32 cellular contexts compared by ENCODE assay signal in the genomic region with DNA sequence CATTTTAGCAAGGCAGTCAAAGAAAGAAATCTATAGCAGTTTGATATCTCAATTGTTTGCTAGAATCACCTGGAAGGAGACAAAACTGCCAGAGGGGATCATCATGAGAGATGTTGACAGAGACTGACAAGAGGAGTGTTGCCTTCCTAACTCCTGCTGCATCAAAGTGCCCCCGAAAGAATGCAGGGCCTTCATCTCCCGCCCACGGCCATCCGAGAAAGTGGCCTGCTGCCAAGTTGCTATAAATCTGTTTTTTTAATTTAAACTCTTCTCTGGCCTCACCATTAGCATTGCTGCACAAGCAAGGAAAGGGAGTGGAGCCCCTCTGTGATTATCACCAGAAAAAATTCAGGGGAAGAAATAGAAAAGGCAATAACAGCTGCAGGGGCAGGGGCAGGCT.
"Had no signal": no experiment of that assay in that cellular context is flagged by ENCODE, and none has a peak within 500 bp of the region (broad histone marks: within the 10 kb centered on the region; RNA-seq: fewer than 3 reads in every experiment).

No MANE protein-coding gene starts in this region.

- H3K4me1 Mint-ChIP-seq: activated CD4-positive, alpha-beta T cell treated with anti-CD3 and anti-CD28 coated beads, Interleukin-2, amount 10 ng/mL, durations not matched to agents 24 days and 14 days; activated naive CD8-positive, alpha-beta T cell treated with anti-CD3 and anti-CD28 coated beads for 36 hours; naive thymus-derived CD4-positive, alpha-beta T cell; stimulated activated memory B cell treated with anti-CD40 and anti-IgM and Interleukin-4, amounts not matched to agents 10 μg/mL and 1 μg/mL and 100 μg/mL, for 72 hours; stimulated activated naive CD8-positive, alpha-beta T cell treated with anti-CD3 and anti-CD28 coated beads, Interleukin-15, amount 100 ng/mL, for 72 hours had no signal

- H3K27ac ChIP-seq: adrenal gland, ascending aorta, cardiac muscle cell, colonic mucosa, gastrocnemius medialis, right lobe of liver, skin epidermis, upper lobe of left lung, vagina had no signal

- DNase-seq: activated CD4-positive, alpha-beta memory T cell treated with anti-CD3 and anti-CD28 coated beads for 36 hours; activated CD4-positive, alpha-beta T cell treated with anti-CD3 and anti-CD28 coated beads, Interleukin-2, amount 10 ng/mL, durations not matched to agents 24 days and 14 days; activated CD4-positive, CD25-positive, alpha-beta regulatory T cell treated with anti-CD3 and anti-CD28 coated beads, Interleukin-2, amount 50 U/mL, for 72 hours; activated CD8-positive, alpha-beta memory T cell treated with anti-CD3 and anti-CD28 coated beads, Interleukin-2, amount 50 U/mL, for 4 hours; activated effector memory CD4-positive, alpha-beta T cell treated with anti-CD3 and anti-CD28 coated beads, Interleukin-2, amount 50 U/mL, for 16 hours; activated naive CD4-positive, alpha-beta T cell treated with anti-CD3 and anti-CD28 coated beads for 36 hours; activated naive CD8-positive, alpha-beta T cell treated with anti-CD3 and anti-CD28 coated beads for 36 hours; activated T-cell treated with anti-CD3 and anti-CD28 coated beads, Interleukin-2, amount 50 U/mL, for 1 hour; adrenal gland; cerebellar nuclear complex; colonic mucosa; effector CD8-positive, alpha-beta T cell; gastrocnemius medialis; glutamatergic neuron; islet precursor cell; left ventricle myocardium superior; naive thymus-derived CD4-positive, alpha-beta T cell; right lobe of liver; stimulated activated CD4-positive, alpha-beta T cell treated with anti-CD3 and anti-CD28 coated beads, Interleukin-1b, Interleukin-23, amount 100 ng/mL, for 48 hours; stimulated activated CD4-positive, alpha-beta T cell treated with anti-CD3 and anti-CD28 coated beads, Interleukin-4, amount 100 ng/mL, for 4 hours; stimulated activated CD8-positive, alpha-beta memory T cell treated with anti-CD3 and anti-CD28 coated beads, Interleukin-4, amount 100 ng/mL, for 48 hours; stimulated activated naive CD8-positive, alpha-beta T cell treated with anti-CD3 and anti-CD28 coated beads, Interleukin-15, amount 100 ng/mL, for 72 hours; substantia nigra; T-helper 2 cell; upper lobe of left lung had no signal

- H3K36me3 ChIP-seq: adrenal gland, ascending aorta, cardiac muscle cell, colonic mucosa, gastrocnemius medialis, right lobe of liver, upper lobe of left lung, vagina had no signal

- H3K4me1 ChIP-seq: adrenal gland, ascending aorta, colonic mucosa, gastrocnemius medialis, right lobe of liver, upper lobe of left lung, vagina had no signal

- H3K36me3 Mint-ChIP-seq: activated CD4-positive, alpha-beta memory T cell treated with anti-CD3 and anti-CD28 coated beads for 36 hours; activated naive CD8-positive, alpha-beta T cell treated with anti-CD3 and anti-CD28 coated beads for 36 hours; brain; naive thymus-derived CD4-positive, alpha-beta T cell; stimulated activated memory B cell treated with anti-CD40 and anti-IgM and Interleukin-4, amounts not matched to agents 10 μg/mL and 1 μg/mL and 100 μg/mL, for 72 hours had no signal

- H3K27me3 ChIP-seq: adrenal gland, ascending aorta, cardiac muscle cell, colonic mucosa, gastrocnemius medialis, right lobe of liver, upper lobe of left lung, vagina had no signal

- H3K27me3 Mint-ChIP-seq: activated CD4-positive, alpha-beta T cell treated with anti-CD3 and anti-CD28 coated beads, Interleukin-2, amount 10 ng/mL, durations not matched to agents 24 days and 14 days; activated naive CD8-positive, alpha-beta T cell treated with anti-CD3 and anti-CD28 coated beads for 36 hours; naive thymus-derived CD4-positive, alpha-beta T cell; stimulated activated memory B cell treated with anti-CD40 and anti-IgM and Interleukin-4, amounts not matched to agents 10 μg/mL and 1 μg/mL and 100 μg/mL, for 72 hours; stimulated activated naive CD8-positive, alpha-beta T cell treated with anti-CD3 and anti-CD28 coated beads, Interleukin-15, amount 100 ng/mL, for 72 hours had no signal

- H3K4me3 ChIP-seq: adrenal gland, ascending aorta, cardiac muscle cell, colonic mucosa, gastrocnemius medialis, right lobe of liver, skin epidermis, upper lobe of left lung, vagina had no signal

- H3K9me3 Mint-ChIP-seq: activated CD4-positive, alpha-beta T cell treated with anti-CD3 and anti-CD28 coated beads, Interleukin-2, amount 10 ng/mL, durations not matched to agents 24 days and 14 days; activated naive CD4-positive, alpha-beta T cell treated with anti-CD3 and anti-CD28 coated beads for 36 hours; activated naive CD8-positive, alpha-beta T cell treated with anti-CD3 and anti-CD28 coated beads for 36 hours; activated T-helper 1 cell treated with anti-CD3 and anti-CD28 coated beads, Interleukin-12 subunit alpha, Interleukin-12 subunit beta, Interleukin-2, Interleukin-4 antibody, amounts not matched to agents 30 ng/mL and 10 ng/mL and 1 ng/mL, durations not matched to agents 14 hours and 24 hours and 36 hours had no signal

- H3K27ac Mint-ChIP-seq: activated CD4-positive, alpha-beta memory T cell treated with anti-CD3 and anti-CD28 coated beads for 36 hours; activated CD4-positive, alpha-beta T cell treated with anti-CD3 and anti-CD28 coated beads, Interleukin-2, amount 10 ng/mL, durations not matched to agents 24 days and 14 days; activated naive CD4-positive, alpha-beta T cell treated with anti-CD3 and anti-CD28 coated beads for 36 hours; activated naive CD8-positive, alpha-beta T cell treated with anti-CD3 and anti-CD28 coated beads for 36 hours; activated T-helper 1 cell treated with anti-CD3 and anti-CD28 coated beads, Interleukin-12 subunit alpha, Interleukin-12 subunit beta, Interleukin-2, Interleukin-4 antibody, amounts not matched to agents 30 ng/mL and 10 ng/mL and 1 ng/mL, durations not matched to agents 14 hours and 24 hours and 36 hours; naive thymus-derived CD4-positive, alpha-beta T cell; stimulated activated memory B cell treated with anti-CD40 and anti-IgM and Interleukin-4, amounts not matched to agents 10 μg/mL and 1 μg/mL and 100 μg/mL, for 72 hours; stimulated activated naive CD8-positive, alpha-beta T cell treated with anti-CD3 and anti-CD28 coated beads, Interleukin-15, amount 100 ng/mL, for 72 hours had no signal

- H3K9me3 ChIP-seq: adrenal gland, ascending aorta, colonic mucosa, gastrocnemius medialis, right lobe of liver, upper lobe of left lung, vagina had no signal

- ATAC-seq: gastrocnemius medialis; left ventricle myocardium superior; naive thymus-derived CD4-positive, alpha-beta T cell; right lobe of liver; stimulated activated memory B cell treated with anti-CD40 and anti-IgM and Interleukin-4, amounts not matched to agents 10 μg/mL and 1 μg/mL and 100 μg/mL, for 72 hours; stimulated activated naive CD8-positive, alpha-beta T cell treated with anti-CD3 and anti-CD28 coated beads, Interleukin-15, amount 100 ng/mL, for 72 hours had no signal

- H3K4me3 Mint-ChIP-seq: activated CD4-positive, alpha-beta memory T cell treated with anti-CD3 and anti-CD28 coated beads for 36 hours; activated CD4-positive, alpha-beta T cell treated with anti-CD3 and anti-CD28 coated beads, Interleukin-2, amount 10 ng/mL, durations not matched to agents 24 days and 14 days; activated naive CD4-positive, alpha-beta T cell treated with anti-CD3 and anti-CD28 coated beads for 36 hours; activated naive CD8-positive, alpha-beta T cell treated with anti-CD3 and anti-CD28 coated beads for 36 hours; activated T-helper 1 cell treated with anti-CD3 and anti-CD28 coated beads, Interleukin-12 subunit alpha, Interleukin-12 subunit beta, Interleukin-2, Interleukin-4 antibody, amounts not matched to agents 30 ng/mL and 10 ng/mL and 1 ng/mL, durations not matched to agents 14 hours and 24 hours and 36 hours; brain; naive thymus-derived CD4-positive, alpha-beta T cell; stimulated activated memory B cell treated with anti-CD40 and anti-IgM and Interleukin-4, amounts not matched to agents 10 μg/mL and 1 μg/mL and 100 μg/mL, for 72 hours; stimulated activated naive CD8-positive, alpha-beta T cell treated with anti-CD3 and anti-CD28 coated beads, Interleukin-15, amount 100 ng/mL, for 72 hours had no signal
